ENCODE assay signal across 35 cellular contexts in genomic region chr2:101016-101415, GRCh38. TPM values are rescaled to one million over a fixed set of nuclear protein-coding genes. Genes with fewer than 3 reads are reported as not detected.
"Had no signal": no experiment of that assay in that cellular context is flagged by ENCODE, and none has a peak within 500 bp of the region (broad histone marks: within the 10 kb centered on the region; RNA-seq: fewer than 3 reads in every experiment).

No MANE protein-coding gene starts in this region.

- H3K36me3 ChIP-seq: MG63 had no signal

- H3K9me3 ChIP-seq: MG63 had no signal

- H3K4me3 ChIP-seq: MG63 had no signal

- DNase-seq: Kasumi-1, MG63, MM.1S, MV-4-11, NCI-H1048, NCI-H1092, NCI-H1092 treated with DMSO at 0.1 percent for 48 hours, NCI-H1105, NCI-H1105 treated with DMSO at 0.1 percent for 48 hours, NCI-H1417, NCI-H1417 treated with DMSO at 0.1 percent for 48 hours, NCI-H1436, NCI-H1436 treated with DMSO at 0.1 percent for 48 hours, NCI-H146, NCI-H1694, NCI-H1694 treated with DMSO at 0.1 percent for 48 hours, NCI-H187, NCI-H187 treated with DMSO at 0.1 percent for 48 hours, NCI-H1930, NCI-H2029, NCI-H2029 treated with DMSO at 0.1 percent for 48 hours, NCI-H2081, NCI-H2081 treated with DMSO at 0.1 percent for 48 hours, NCI-H2107, NCI-H2171, NCI-H2171 treated with DMSO at 0.1 percent for 48 hours, NCI-H2227 treated with DMSO at 0.1 percent for 48 hours, NCI-H226, NCI-H345, NCI-H446, NCI-H446 treated with DMSO at 0.1 percent for 48 hours, NCI-H510A, NCI-H510A treated with DMSO at 0.1 percent for 48 hours, NCI-H524 treated with DMSO at 0.1 percent for 48 hours had no signal

- H3K27me3 ChIP-seq: MG63 had no signal

RNA-seq across cellular contexts. Expression of gene FAM110C, which starts 54.7 kb away (rescaled TPM):
- total RNA-seq: LHCN-M2 had no signal
